Comparison of ENCODE assay signal across 25 cellular contexts in the genomic region with DNA sequence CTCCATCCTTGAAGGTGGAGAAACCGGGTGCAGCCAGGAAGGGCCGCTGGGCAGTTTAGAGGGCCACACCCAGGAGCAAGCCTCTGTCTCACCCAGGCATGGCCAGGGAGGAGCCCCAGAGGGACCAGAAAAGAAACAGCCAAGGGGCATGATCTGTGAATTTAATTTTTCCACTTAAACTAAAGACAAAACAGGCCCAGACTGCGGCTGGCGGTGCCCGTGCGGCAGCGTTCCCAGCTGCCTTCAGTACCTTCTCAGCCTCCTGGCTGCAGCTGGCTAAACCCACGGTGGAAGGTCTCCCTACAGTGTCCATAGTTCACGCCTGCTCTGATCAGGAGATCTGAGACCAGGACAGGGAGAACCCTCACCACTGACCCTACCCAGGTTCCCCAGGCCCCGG. TPM values are rescaled to one million over a fixed set of nuclear protein-coding genes. Genes with fewer than 3 reads are reported as not detected.
"Had no signal": no experiment of that assay in that cellular context is flagged by ENCODE, and none has a peak within 500 bp of the region (broad histone marks: within the 10 kb centered on the region; RNA-seq: fewer than 3 reads in every experiment).

No MANE protein-coding gene starts in this region.

- H3K9me3 Mint-ChIP-seq: activated B cell treated with CpG ODN at 0.5 μM for 24 hours; activated T-helper 17 cell treated with anti-CD3 and anti-CD28 coated beads, Interleukin-2, amount 50 U/mL, for 72 hours; nephron had no signal

- H3K36me3 ChIP-seq: cardiac muscle cell, esophagus muscularis mucosa, prostate gland, right lobe of liver, transverse colon, vagina had no signal

- H3K4me1 Mint-ChIP-seq: activated T-helper 17 cell treated with anti-CD3 and anti-CD28 coated beads, Interleukin-2, amount 50 U/mL, for 72 hours had no signal

- ATAC-seq: activated T-helper 17 cell treated with anti-CD3 and anti-CD28 coated beads, Interleukin-2, amount 50 U/mL, for 72 hours; right lobe of liver; stimulated activated naive CD8-positive, alpha-beta T cell treated with anti-CD3 and anti-CD28 coated beads, Interleukin-15, Interleukin-2, amounts not matched to agents 100 U/mL and 50 U/mL, for 24 hours had no signal

- DNase-seq: activated B cell treated with CpG ODN at 0.5 μM for 24 hours; activated CD4-positive, alpha-beta T cell treated with anti-CD3 and anti-CD28 coated beads for 48 hours; activated naive CD4-positive, alpha-beta T cell treated with anti-CD3 and anti-CD28 coated beads, Interleukin-2, amount 50 U/mL, for 16 hours; effector CD4-positive, alpha-beta T cell; mesendoderm; stimulated activated CD4-positive, alpha-beta T cell treated with anti-CD3 and anti-CD28 coated beads, Interleukin-4, amount 100 ng/mL, for 4 hours; stimulated activated CD8-positive, alpha-beta memory T cell treated with anti-CD3 and anti-CD28 coated beads, Interleukin-4, amount 100 ng/mL, for 48 hours; stimulated activated naive CD8-positive, alpha-beta T cell treated with anti-CD3 and anti-CD28 coated beads, Interleukin-15, Interleukin-2, amounts not matched to agents 100 U/mL and 50 U/mL, for 24 hours; transverse colon had no signal

- H3K4me1 ChIP-seq: prostate gland, right lobe of liver had no signal

- H3K27ac ChIP-seq: cardiac muscle cell, coronary artery, esophagus muscularis mucosa, hepatocyte, prostate gland, right lobe of liver, transverse colon, vagina had no signal

- H3K4me3 Mint-ChIP-seq: activated B cell treated with CpG ODN at 0.5 μM for 24 hours, nephron had no signal

- H3K4me3 ChIP-seq: cardiac muscle cell, coronary artery, esophagus muscularis mucosa, hepatocyte, prostate gland, right lobe of liver, smooth muscle cell, transverse colon, vagina had no signal

- H3K27ac Mint-ChIP-seq: activated B cell treated with CpG ODN at 0.5 μM for 24 hours; activated T-helper 17 cell treated with anti-CD3 and anti-CD28 coated beads, Interleukin-2, amount 50 U/mL, for 72 hours; nephron had no signal

- H3K9me3 ChIP-seq: esophagus muscularis mucosa, prostate gland, right lobe of liver, transverse colon, vagina had no signal

RNA-seq across cellular contexts. Expression of gene UNCX, which starts 12.9 kb away (rescaled TPM):
- total RNA-seq: activated B cell treated with CpG ODN at 0.5 μM for 24 hours; activated CD8-positive, alpha-beta memory T cell treated with anti-CD3 and anti-CD28 coated beads for 36 hours; activated T-helper 17 cell treated with anti-CD3 and anti-CD28 coated beads, Interleukin-2, amount 50 U/mL, for 72 hours; astrocyte; esophagus muscularis mucosa; hepatocyte; lower leg skin; osteoblast; prostate gland; right lobe of liver; smooth muscle cell; T-helper 2 cell treated with Interferon-gamma antibody and Interleukin-4, amounts not matched to agents 100 ng/mL and 5 ng/mL, for 36 hours; transverse colon; vagina had no signal
- polyA plus RNA-seq: adipose tissue, hepatocyte, smooth muscle cell had no signal
